ENCODE assay signal across 4 cellular contexts in genomic region chr3:44986330-44986729, GRCh38. TPM values are rescaled to one million over a fixed set of nuclear protein-coding genes. Genes with fewer than 3 reads are reported as not detected.
"Had no signal": no experiment of that assay in that cellular context is flagged by ENCODE, and none has a peak within 500 bp of the region (broad histone marks: within the 10 kb centered on the region; RNA-seq: fewer than 3 reads in every experiment).

No MANE protein-coding gene starts in this region.

RNA-seq across cellular contexts. Expression of gene CLEC3B, which starts 39.8 kb away (rescaled TPM):
- total RNA-seq: kidney epithelial cell had no signal
- polyA plus RNA-seq: keratinocyte; naive thymus-derived CD4-positive, alpha-beta T cell; naive thymus-derived CD8-positive, alpha-beta T cell had no signal
